20 cellular contexts compared by ENCODE assay signal in the genomic region with DNA sequence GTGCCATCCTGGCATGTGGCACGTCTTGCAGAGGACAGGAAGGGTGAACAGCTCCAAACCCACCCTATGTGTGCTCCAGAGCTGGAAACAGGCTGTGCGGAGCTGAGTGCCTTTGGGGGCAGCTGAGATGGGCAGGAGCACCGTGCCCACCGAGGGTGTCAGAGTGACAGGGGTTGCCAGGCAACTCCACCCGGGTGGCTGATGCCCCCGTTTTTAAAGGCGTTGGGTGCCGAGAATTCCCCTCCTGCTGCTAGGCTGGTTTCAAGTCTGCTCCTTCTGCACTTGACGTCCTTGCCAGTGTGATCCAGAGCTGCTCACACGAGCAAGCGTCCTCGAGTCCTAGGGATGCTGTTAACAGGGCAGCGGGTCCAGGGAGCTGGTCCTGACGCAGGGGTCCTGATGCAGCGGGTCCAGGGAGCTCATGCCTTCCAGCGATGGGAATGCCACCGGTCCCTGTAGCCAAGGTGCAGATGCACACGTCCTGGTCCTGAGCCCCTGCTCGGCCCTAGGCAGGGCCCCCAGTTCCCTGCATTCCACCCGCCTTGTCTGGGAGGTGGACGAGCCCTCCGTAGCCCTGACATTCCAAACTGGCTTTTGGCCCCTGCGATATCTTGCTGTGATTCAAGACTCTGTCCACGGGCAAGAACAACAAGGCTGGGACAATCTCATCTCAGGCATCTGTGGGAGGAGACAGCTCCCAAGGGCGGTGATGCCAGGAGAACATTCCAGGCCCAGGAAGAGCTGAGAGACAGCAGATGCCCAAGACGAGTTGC. TPM values are rescaled to one million over a fixed set of nuclear protein-coding genes. Genes with fewer than 3 reads are reported as not detected.
"Had no signal": no experiment of that assay in that cellular context is flagged by ENCODE, and none has a peak within 500 bp of the region (broad histone marks: within the 10 kb centered on the region; RNA-seq: fewer than 3 reads in every experiment).

No MANE protein-coding gene starts in this region.

- H3K36me3 ChIP-seq: esophagus squamous epithelium, thyroid gland had no signal

- H3K27ac ChIP-seq: esophagus squamous epithelium, neutrophil, parathyroid adenoma, thyroid gland had no signal

- H3K4me3 Mint-ChIP-seq: activated B cell treated with CpG ODN at 0.5 μM for 24 hours; activated CD4-positive, alpha-beta T cell treated with anti-CD3 and anti-CD28 coated beads, Interleukin-2, amount 10 ng/mL, durations not matched to agents 24 days and 14 days; activated CD8-positive, alpha-beta T cell treated with anti-CD3 and anti-CD28 coated beads for 36 hours; activated naive CD4-positive, alpha-beta T cell treated with anti-CD3 and anti-CD28 coated beads for 36 hours; activated T-cell treated with anti-CD3 and anti-CD28 coated beads, Interleukin-2, amount 50 U/mL, for 4 hours; effector memory CD8-positive, alpha-beta T cell had no signal

- H3K4me1 ChIP-seq: parathyroid adenoma had no signal

- H2AFZ ChIP-seq: parathyroid adenoma had no signal

- H3K9me3 ChIP-seq: esophagus squamous epithelium, mucosa of descending colon, neutrophil, SK-N-SH, thyroid gland had no signal

- H3K27ac Mint-ChIP-seq: activated B cell treated with CpG ODN at 0.5 μM for 24 hours; activated CD4-positive, alpha-beta T cell treated with anti-CD3 and anti-CD28 coated beads, Interleukin-2, amount 10 ng/mL, durations not matched to agents 24 days and 14 days; activated CD8-positive, alpha-beta T cell treated with anti-CD3 and anti-CD28 coated beads for 36 hours; activated naive CD4-positive, alpha-beta T cell treated with anti-CD3 and anti-CD28 coated beads for 36 hours; effector memory CD8-positive, alpha-beta T cell had no signal

- H3K27me3 ChIP-seq: thyroid gland had no signal

- H3K4me2 ChIP-seq: SK-N-SH had no signal

- H3K4me3 ChIP-seq: esophagus squamous epithelium, mucosa of descending colon, thyroid gland had no signal

- ATAC-seq: activated CD8-positive, alpha-beta T cell treated with anti-CD3 and anti-CD28 coated beads for 36 hours; activated T-cell treated with anti-CD3 and anti-CD28 coated beads, Interleukin-2, amount 50 U/mL, for 4 hours; effector memory CD8-positive, alpha-beta T cell; left lobe of liver; mucosa of descending colon; naive thymus-derived CD4-positive, alpha-beta T cell had no signal

- H3K9me3 Mint-ChIP-seq: activated B cell treated with CpG ODN at 0.5 μM for 24 hours; activated CD4-positive, alpha-beta T cell treated with anti-CD3 and anti-CD28 coated beads, Interleukin-2, amount 10 ng/mL, durations not matched to agents 24 days and 14 days; activated CD8-positive, alpha-beta T cell treated with anti-CD3 and anti-CD28 coated beads for 36 hours; activated naive CD4-positive, alpha-beta T cell treated with anti-CD3 and anti-CD28 coated beads for 36 hours; activated T-cell treated with anti-CD3 and anti-CD28 coated beads, Interleukin-2, amount 50 U/mL, for 4 hours; effector memory CD8-positive, alpha-beta T cell; naive thymus-derived CD4-positive, alpha-beta T cell had no signal

- H3K27me3 Mint-ChIP-seq: activated B cell treated with CpG ODN at 0.5 μM for 24 hours; activated CD8-positive, alpha-beta T cell treated with anti-CD3 and anti-CD28 coated beads for 36 hours had no signal

- DNase-seq: activated B cell treated with CpG ODN at 0.5 μM for 24 hours; activated CD4-positive, alpha-beta T cell treated with anti-CD3 and anti-CD28 coated beads, Interleukin-2, amount 10 ng/mL, durations not matched to agents 24 days and 14 days; activated CD8-positive, alpha-beta T cell treated with anti-CD3 and anti-CD28 coated beads for 36 hours; activated naive CD4-positive, alpha-beta T cell treated with anti-CD3 and anti-CD28 coated beads for 36 hours; activated T-cell treated with anti-CD3 and anti-CD28 coated beads, Interleukin-2, amount 50 U/mL, for 4 hours; effector memory CD8-positive, alpha-beta T cell; esophagus squamous epithelium; naive thymus-derived CD4-positive, alpha-beta T cell; stimulated activated CD4-positive, alpha-beta T cell treated with anti-CD3 and anti-CD28 coated beads, Interleukin-12 subunit alpha, Interleukin-12 subunit beta, amount 100 ng/mL, for 4 hours; stimulated activated CD4-positive, alpha-beta T cell treated with anti-CD3 and anti-CD28 coated beads, Interleukin-1b, Interleukin-23, amount 100 ng/mL, for 48 hours; stimulated activated CD8-positive, alpha-beta memory T cell treated with anti-CD3 and anti-CD28 coated beads, Interleukin-4, amount 100 ng/mL, for 48 hours; stimulated activated naive CD4-positive, alpha-beta T cell; thyroid gland had no signal

RNA-seq across cellular contexts. Expression of gene TRPM5, which starts 5.4 kb away (rescaled TPM):
- total RNA-seq: activated B cell treated with CpG ODN at 0.5 μM for 24 hours; activated CD4-positive, alpha-beta T cell treated with anti-CD3 and anti-CD28 coated beads, Interleukin-2, amount 10 ng/mL, durations not matched to agents 24 days and 14 days; activated CD8-positive, alpha-beta T cell treated with anti-CD3 and anti-CD28 coated beads for 36 hours; activated naive CD4-positive, alpha-beta T cell treated with anti-CD3 and anti-CD28 coated beads for 36 hours; activated T-cell treated with anti-CD3 and anti-CD28 coated beads, Interleukin-2, amount 50 U/mL, for 4 hours; cardiac septum; dermis microvascular lymphatic vessel endothelial cell; esophagus squamous epithelium; left lobe of liver had no signal
